Comparison of ENCODE assay signal across 19 cellular contexts in the genomic region with DNA sequence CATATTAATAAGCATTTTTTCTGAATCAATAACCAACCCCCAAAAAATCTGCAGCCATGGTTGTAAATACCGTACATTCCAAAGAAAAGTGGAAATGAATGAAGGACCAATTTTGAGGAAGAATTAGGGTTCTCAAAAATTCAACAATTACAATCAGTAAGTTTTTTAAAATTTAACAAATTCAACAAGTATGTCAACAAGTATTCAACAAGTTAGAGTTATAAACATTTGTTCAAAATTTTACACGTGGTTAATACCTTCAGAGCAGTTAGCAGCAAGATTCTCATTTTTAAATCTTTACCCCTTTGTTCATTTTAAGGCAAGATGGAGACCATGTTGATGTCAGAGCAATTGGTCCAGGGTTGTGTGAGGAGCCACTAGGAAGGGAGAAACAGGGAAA. TPM values are rescaled to one million over a fixed set of nuclear protein-coding genes. Genes with fewer than 3 reads are reported as not detected.
"Had no signal": no experiment of that assay in that cellular context is flagged by ENCODE, and none has a peak within 500 bp of the region (broad histone marks: within the 10 kb centered on the region; RNA-seq: fewer than 3 reads in every experiment).

No MANE protein-coding gene starts in this region.

- H3K27me3 ChIP-seq: dorsolateral prefrontal cortex, esophagus muscularis mucosa, foreskin keratinocyte, gastroesophageal sphincter, heart right ventricle, left lung had no signal

- DNase-seq: dermis blood vessel endothelial cell; dorsolateral prefrontal cortex; effector CD4-positive, alpha-beta T cell; effector memory CD4-positive, alpha-beta T cell; foreskin keratinocyte; head of caudate nucleus; heart right ventricle; hippocampal formation; left cardiac atrium; left lung; left ventricle myocardium superior; lower lobe of right lung; mesenchymal stem cell; mucosa of descending colon had no signal

- H3K36me3 ChIP-seq: esophagus muscularis mucosa, gastroesophageal sphincter, heart right ventricle, left lung, lower lobe of right lung had no signal

- H3K4me1 ChIP-seq: esophagus muscularis mucosa, foreskin keratinocyte, gastroesophageal sphincter, heart right ventricle, left lung, lower lobe of right lung had no signal

- H3K27ac ChIP-seq: coronary artery, dorsolateral prefrontal cortex, esophagus muscularis mucosa, foreskin keratinocyte, gastroesophageal sphincter, heart right ventricle, left lung, lower lobe of right lung had no signal

- H3K27ac Mint-ChIP-seq: mesothelial cell of epicardium had no signal

- H3K9me3 ChIP-seq: esophagus muscularis mucosa, gastroesophageal sphincter, heart right ventricle, left lung, lower lobe of right lung, mucosa of descending colon had no signal

- ATAC-seq: foreskin keratinocyte, left lung, lower lobe of right lung, mucosa of descending colon had no signal

- H3K4me3 Mint-ChIP-seq: mesothelial cell of epicardium had no signal

- H3K36me3 Mint-ChIP-seq: mesothelial cell of epicardium had no signal

- H3K9me3 Mint-ChIP-seq: mesothelial cell of epicardium had no signal

- H3K4me3 ChIP-seq: coronary artery, dorsolateral prefrontal cortex, esophagus muscularis mucosa, gastroesophageal sphincter, heart right ventricle, left lung, lower lobe of right lung, mucosa of descending colon had no signal

RNA-seq across cellular contexts. Expression of gene ANKEF1, which starts 27.6 kb away (rescaled TPM):
- total RNA-seq: myocyte had no signal
